ENCODE assay signal across 12 cellular contexts in genomic region chr6:15433517-15433874, GRCh38.
A peak's percentile ranks its signal among the peaks of the same experiment; 100 is the strongest.
DNase-seq lines count a peak whose midpoint lies in the region; ATAC-seq and TF ChIP-seq lines count a peak whose summit lies in the region.
"Had no signal": no experiment of that assay in that cellular context is flagged by ENCODE, and none has a peak within 500 bp of the region (broad histone marks: within the 10 kb centered on the region; RNA-seq: fewer than 3 reads in every experiment).

No MANE protein-coding gene starts in this region.

- H3K27me3 ChIP-seq in MM.1S (replicated peaks; ENCODE audit: insufficient read depth, low read length) = no peaks in the 10 kb centered on the region

- H3K27ac ChIP-seq in MM.1S (ENCODE audit: low read length) = peak overlapping the region; percentile 87; the same call in 1 of the 2 replicates

- no peaks in the 10 kb centered on the region for H3K27me3 Mint-ChIP-seq in activated T-cell treated with anti-CD3 and anti-CD28 coated beads, Interleukin-2, amount 50 U/mL, for 24 hours
- no peaks in the 10 kb centered on the region for H3K27me3 Mint-ChIP-seq in brain
- no peaks in the 10 kb centered on the region for H3K27me3 Mint-ChIP-seq in nephron (ENCODE audit: low read depth)

- H3K79me2 ChIP-seq in MM.1S (ENCODE audit: low read length) = peaks cover 83% of the 10 kb centered on the region

- no peak overlapping the region for H3K9ac ChIP-seq in MM.1S (ENCODE audit: low read length)

- no peaks in the 10 kb centered on the region for H3K9me3 ChIP-seq in MM.1S (replicated peaks; ENCODE audit: insufficient read depth, low read length)

- peaks cover 49% of the 10 kb centered on the region for H3K4me1 ChIP-seq in MM.1S (ENCODE audit: low read length)

- DNase-seq in activated T-cell treated with anti-CD3 and anti-CD28 coated beads, Interleukin-2, amount 50 U/mL, for 24 hours = no peak
- no peak for DNase-seq in activated T-cell treated with anti-CD3 and anti-CD28 coated beads, Interleukin-2, amount 50 U/mL, for 48 hours
- no peak for DNase-seq in MM.1S
- no peak for DNase-seq in NCI-H1105 treated with DMSO at 0.1 percent for 48 hours (lab: John Stamatoyannopoulos, UW)
- DNase-seq in NCI-H774 (lab: John Stamatoyannopoulos, UW) = no peak
- DNase-seq: hypothalamus, NCI-H1930, NCI-H510A had no signal

- peaks cover 94% of the 10 kb centered on the region for H3K4me1 Mint-ChIP-seq in activated T-cell treated with anti-CD3 and anti-CD28 coated beads, Interleukin-2, amount 50 U/mL, for 24 hours (ENCODE audit: low read depth)
- peaks cover 90% of the 10 kb centered on the region for H3K4me1 Mint-ChIP-seq in brain
- peaks cover 77% of the 10 kb centered on the region for H3K4me1 Mint-ChIP-seq in nephron

- H2AFZ ChIP-seq in MM.1S (ENCODE audit: low read length) = no peak overlapping the region

- H3K4me3 ChIP-seq in MM.1S (ENCODE audit: low read length) = no peak overlapping the region

- H3K27ac Mint-ChIP-seq in activated T-cell treated with anti-CD3 and anti-CD28 coated beads, Interleukin-2, amount 50 U/mL, for 24 hours = peak overlapping the region; percentile 26
- H3K27ac Mint-ChIP-seq in brain (peak overlapping the region; percentile 19 to 93 (median 37)), nephron (peak overlapping the region; percentile 27 to 88 (median 43))

- H4K20me1 ChIP-seq in MM.1S (ENCODE audit: insufficient read depth, low read length) = no peaks in the 10 kb centered on the region

- peak overlapping the region; percentile 36 for H3K4me2 ChIP-seq in MM.1S (ENCODE audit: low read depth, low read length)

- H3K36me3 ChIP-seq in MM.1S (replicated peaks; ENCODE audit: insufficient read depth, low read length) = no peaks in the 10 kb centered on the region

- no peak overlapping the region for H3K4me3 Mint-ChIP-seq in activated T-cell treated with anti-CD3 and anti-CD28 coated beads, Interleukin-2, amount 50 U/mL, for 24 hours
- H3K4me3 Mint-ChIP-seq in brain = peak overlapping the region in 3 of 5 experiments; percentile 25 to 51 (median 39)
- H3K4me3 Mint-ChIP-seq in nephron = peak overlapping the region in 2 of 3 experiments; percentile 23 to 65
- H3K4me3 Mint-ChIP-seq: WTC11 had no signal

- no peak for TF ChIP-seq CTCF in MM.1S (IDR thresholded peaks at IDR 0.05; ENCODE audit: low read length)
- TF ChIP-seq CTCF in brain (conservative IDR thresholded peaks at IDR 0.05) = no peak
- TF ChIP-seq CTCF in nephron (IDR thresholded peaks at IDR 0.05; ENCODE audit: unreplicated experiment in 3 of 3) = no peak

- H3K9me3 Mint-ChIP-seq in activated T-cell treated with anti-CD3 and anti-CD28 coated beads, Interleukin-2, amount 50 U/mL, for 24 hours = no peaks in the 10 kb centered on the region
- peaks cover 3 to 14% (median 7%) of the 10 kb centered on the region in 5 experiments for H3K9me3 Mint-ChIP-seq in brain
- H3K9me3 Mint-ChIP-seq in nephron = peaks cover 8% of the 10 kb centered on the region
- H3K9me3 Mint-ChIP-seq: WTC11 had no signal

- H3K9me2 ChIP-seq in MM.1S (replicated peaks; ENCODE audit: insufficient read depth, low read length) = no peaks in the 10 kb centered on the region

- peaks cover 47% of the 10 kb centered on the region for H3K36me3 Mint-ChIP-seq in activated T-cell treated with anti-CD3 and anti-CD28 coated beads, Interleukin-2, amount 50 U/mL, for 24 hours (ENCODE audit: low read depth)
- H3K36me3 Mint-ChIP-seq in brain (peaks cover 19% of the 10 kb centered on the region), nephron (ENCODE audit: low read depth) (peaks cover 16% of the 10 kb centered on the region)
- H3K36me3 Mint-ChIP-seq: WTC11 had no signal

- ATAC-seq in HG03342 (IDR thresholded peaks at IDR 0.05; ENCODE audit: unreplicated experiment) = no peak

- peaks cover 23% of the 10 kb centered on the region for H3F3A ChIP-seq in MM.1S (ENCODE audit: insufficient read depth, low read length)
